11 cellular contexts compared by ENCODE assay signal in genomic region chr1:89608627-89609338, GRCh38. TPM values are rescaled to one million over a fixed set of nuclear protein-coding genes. Genes with fewer than 3 reads are reported as not detected.
A peak's percentile ranks its signal among the peaks of the same experiment; 100 is the strongest.
DNase-seq lines count a peak whose midpoint lies in the region; ATAC-seq, FAIRE-seq and TF ChIP-seq lines count a peak whose summit lies in the region.
"Had no signal": no experiment of that assay in that cellular context is flagged by ENCODE, and none has a peak within 500 bp of the region (broad histone marks: within the 10 kb centered on the region; RNA-seq: fewer than 3 reads in every experiment).

No MANE protein-coding gene starts in this region.

- H4K20me1 ChIP-seq in BLaER1 (no peaks in the 10 kb centered on the region), K562 (replicated peaks; ENCODE audit: control insufficient read depth, insufficient read depth, low read length) (no peaks in the 10 kb centered on the region)

- no peak for TF ChIP-seq POLR2A in K562 (conservative IDR thresholded peaks at IDR 0.05)

- H3K9me3 ChIP-seq in BLaER1: no peaks in the 10 kb centered on the region
- H3K9me3 ChIP-seq in K562 (replicated peaks; ENCODE audit: control insufficient read depth, insufficient read depth, low read depth, low read length): no peaks in the 10 kb centered on the region
- no peaks in the 10 kb centered on the region for H3K9me3 ChIP-seq in skeletal muscle tissue (ENCODE audit: control insufficient read depth in 3 of 3, low read length in 3 of 3)
- H3K9me3 ChIP-seq: ovary had no signal

- H3K27me3 ChIP-seq in BLaER1 (no peaks in the 10 kb centered on the region), K562 (ENCODE audit: control insufficient read depth in 2 of 2, insufficient read depth in 2 of 2, low read length in 2 of 2) (no peaks in the 10 kb centered on the region), skeletal muscle tissue (ENCODE audit: control insufficient read depth in 3 of 3, insufficient read depth in 3 of 3, low read length in 3 of 3) (no peaks in the 10 kb centered on the region)
- H3K27me3 ChIP-seq: ovary had no signal

- TF ChIP-seq EP300 in K562 (IDR thresholded peaks at IDR 0.05; ENCODE audit: low read length): no peak

- no peaks in the 10 kb centered on the region for H3K79me2 ChIP-seq in K562 (ENCODE audit: control insufficient read depth, insufficient read depth, low read length)

- peak overlapping the region; percentile 100 for H3K27ac Mint-ChIP-seq in activated CD4-positive, alpha-beta memory T cell treated with anti-CD3 and anti-CD28 coated beads for 36 hours
- H3K27ac Mint-ChIP-seq: brain had no signal

- H3K9ac ChIP-seq in BLaER1 (no peak overlapping the region), K562 (ENCODE audit: insufficient read depth in 1 of 2, low read depth in 2 of 2, low read length in 2 of 2) (no peak overlapping the region; a peak in 1 of 4 replicates), skeletal muscle tissue (ENCODE audit: low read depth in 1 of 3, low read length in 3 of 3) (no peak overlapping the region)

- intact Hi-C loops in activated CD4-positive, alpha-beta memory T cell treated with anti-CD3 and anti-CD28 coated beads for 36 hours (cut with micrococcal nuclease): loop anchor here (1.0 to 10.0 kb wide), 8 partner anchors 25 to 564 kb away; partner anchors contain the start of genes GBP2, GBP4, GBP5 and LRRC8C
- intact Hi-C loops in K562 (cut with micrococcal nuclease): no loop called here

- peaks cover 94% of the 10 kb centered on the region for H3K4me1 Mint-ChIP-seq in activated CD4-positive, alpha-beta memory T cell treated with anti-CD3 and anti-CD28 coated beads for 36 hours (ENCODE audit: low read depth)

- CTCF ChIA-PET in activated CD4-positive, alpha-beta memory T cell treated with anti-CD3 and anti-CD28 coated beads for 36 hours (lab: Charles Lee): interaction anchor here (0.8 to 5.3 kb wide), 17 partner anchors 8 to 173 kb away, joined by 3 to 35 read pairs (median 4); partner anchors contain the start of gene LRRC8C
- CTCF ChIA-PET in K562 (lab: Yijun Ruan, JAX; ENCODE audit: low intra/inter-chr PET ratio): no interaction called here

- no TSS peak for BruUV-seq in K562 (replicated peaks; lab: Mats Ljungman, UMichigan)

- 73% methylated on average over 19 of the region's 19 CpGs for WGBS in K562 (ENCODE audit: insufficient coverage, low coverage, missing lambda C conversion rate)

- H3K9me1 ChIP-seq in K562 (ENCODE audit: control insufficient read depth, insufficient read depth, low read length): no peaks in the 10 kb centered on the region

- H3K27me3 Mint-ChIP-seq in activated CD4-positive, alpha-beta memory T cell treated with anti-CD3 and anti-CD28 coated beads for 36 hours: no peaks in the 10 kb centered on the region
- H3K27me3 Mint-ChIP-seq: brain had no signal

- DNase-seq in activated CD4-positive, alpha-beta memory T cell treated with anti-CD3 and anti-CD28 coated beads for 36 hours: peak; percentile 84
- DNase-seq in K562 (ENCODE audit: extremely low read depth in 1 of 4, low spot score in 3 of 4) (no peak), NCI-H774 (lab: John Stamatoyannopoulos, UW) (no peak), DMS79 (lab: John Stamatoyannopoulos, UW) (no peak), NCI-H524 (lab: John Stamatoyannopoulos, UW) (no peak)
- DNase-seq: NCI-H1436, ovary had no signal

- TF ChIP-seq CTCF in K562 (IDR thresholded peaks at IDR 0.05 in 2 of 3, conservative IDR thresholded peaks at IDR 0.05 in 1 of 3; ENCODE audit: insufficient read depth in 2 of 3, low read depth in 1 of 3, low read length in 3 of 3): no peak

- H3K36me3 Mint-ChIP-seq in activated CD4-positive, alpha-beta memory T cell treated with anti-CD3 and anti-CD28 coated beads for 36 hours: peaks cover 14% of the 10 kb centered on the region
- H3K36me3 Mint-ChIP-seq: brain had no signal

- H3K4me1 ChIP-seq in BLaER1 (peaks cover 45% of the 10 kb centered on the region), K562 (replicated peaks in 1 of 2; ENCODE audit: control insufficient read depth in 2 of 2, insufficient read depth in 2 of 2, low read length in 2 of 2) (peaks cover 12 to 14% of the 10 kb centered on the region in 2 experiments), skeletal muscle tissue (ENCODE audit: control insufficient read depth in 3 of 3, insufficient read depth in 3 of 3, low read length in 3 of 3) (peaks cover 20 to 37% (median 21%) of the 10 kb centered on the region in 3 donors)

- in situ Hi-C loops in K562 (cut with MboI): no loop called here

- FAIRE-seq in K562 (lab: Jason Lieb, UNC): no peak

- H3K4me2 ChIP-seq in BLaER1 (peak overlapping the region; percentile 49; the same call in 1 of the 2 replicates), K562 (ENCODE audit: insufficient read depth, low read length) (no peak overlapping the region)

- H3K36me3 ChIP-seq in BLaER1: peaks cover 23% of the 10 kb centered on the region
- no peaks in the 10 kb centered on the region for H3K36me3 ChIP-seq in K562 (ENCODE audit: control insufficient read depth, insufficient read depth, low read length)
- H3K36me3 ChIP-seq in skeletal muscle tissue (ENCODE audit: control insufficient read depth in 3 of 3, insufficient read depth in 3 of 3, low read length in 3 of 3): no peaks in the 10 kb centered on the region
- H3K36me3 ChIP-seq: ovary had no signal

- TF ChIP-seq RAD21 in K562 (CRISPR knock-in tag; conservative IDR thresholded peaks at IDR 0.05 in 1 of 2, IDR thresholded peaks at IDR 0.05 in 1 of 2): no peak

- ATAC-seq in K562 (no peak), GM21737 (IDR thresholded peaks at IDR 0.05; ENCODE audit: unreplicated experiment) (no peak)

- no peak overlapping the region for H3K27ac ChIP-seq in BLaER1
- H3K27ac ChIP-seq in K562 (ENCODE audit: extremely low read depth, low read depth, low read length): no peak overlapping the region
- peak overlapping the region; percentile 40 for H3K27ac ChIP-seq in skeletal muscle tissue (ENCODE audit: low read depth, low read length)
- H3K27ac ChIP-seq: ovary had no signal

- POLR2A ChIA-PET in activated CD4-positive, alpha-beta memory T cell treated with anti-CD3 and anti-CD28 coated beads for 36 hours (lab: Charles Lee): interaction anchor here (0.7 to 10.5 kb wide), 20 partner anchors 9 to 234 kb away, joined by 3 to 225 read pairs (median 4); partner anchors contain the start of genes LRRC8B and LRRC8C
- POLR2A ChIA-PET in K562 (lab: Yijun Ruan, JAX): interaction anchor here (0.6 to 0.7 kb wide), 2 partner anchors 20 to 174 kb away, joined by 3 read pairs; no protein-coding TSS in a partner anchor

- no peak overlapping the region for H2AFZ ChIP-seq in K562 (ENCODE audit: low read depth, low read length)

- H3K4me3 ChIP-seq in BLaER1 (no peak overlapping the region), K562 (no peak overlapping the region), skeletal muscle tissue (ENCODE audit: low read length in 3 of 3) (no peak overlapping the region)
- H3K4me3 ChIP-seq: ovary had no signal

- H3K4me3 Mint-ChIP-seq in activated CD4-positive, alpha-beta memory T cell treated with anti-CD3 and anti-CD28 coated beads for 36 hours: peak overlapping the region; percentile 86
- H3K4me3 Mint-ChIP-seq: brain had no signal

- no peaks in the 10 kb centered on the region for H3K9me3 Mint-ChIP-seq in activated CD4-positive, alpha-beta memory T cell treated with anti-CD3 and anti-CD28 coated beads for 36 hours
- H3K9me3 Mint-ChIP-seq: brain had no signal

TF ChIP-seq in K562, 482 proteins besides CTCF, POLR2A, EP300 and RAD21:
- no peak for TF ChIP-seq TAF9B (IDR thresholded peaks at IDR 0.05; ENCODE audit: partially characterized antibody)
- TF ChIP-seq FOXJ2 (tag; IDR thresholded peaks at IDR 0.05): 0 out of 2 replicates have a peak, but pooled peaks have one; percentile 31

RNA-seq across cellular contexts. Expression of gene LRRC8C, which starts 24.1 kb away (rescaled TPM):
- 10 to 100 TPM; 36.4 to 40.4 TPM for total RNA-seq in activated CD4-positive, alpha-beta memory T cell treated with anti-CD3 and anti-CD28 coated beads for 36 hours
- total RNA-seq in K562 (2011; cell fraction: chromatin; rRNA removed; ENCODE audit: low replicate concordance): 10.5 and 20.3 TPM in 2 replicates
- 9.2 and 9.7 TPM in 2 replicates for total RNA-seq in K562 (2011; cell fraction: nucleolus; rRNA removed)
- 16.8 and 27.9 TPM in 2 replicates for total RNA-seq in K562 (2011; cell fraction: nucleoplasm; rRNA removed)
- total RNA-seq in K562 (2014; rRNA removed) (3.3 and 3.7 TPM in 2 replicates), K562 (2014; rRNA removed; fragmentation: Illumina TruSeq; extraction: Trizol) (4.5 and 5.5 TPM in 2 replicates), K562 (2015; rRNA removed; fragmentation: Illumina TruSeq; extraction: Trizol) (5.2 TPM in 2 replicates), K562 (2021) (4.9 and 5.0 TPM in 2 replicates), skeletal muscle tissue (6.3 TPM)
- polyA plus RNA-seq in K562 (2011; rRNA removed) (12.5 and 14.7 TPM in 2 replicates), K562 (2014; fragmentation: Illumina TruSeq; extraction: Trizol) (4.5 and 5.3 TPM in 2 replicates), K562 (2014; fragmentation: Nextera tagmentation; extraction: Ambion mirVana) (1 to 10 TPM in 1 of 2 experiments, under 1 TPM in 1; 1.00 to 1.3 TPM), K562 (2014; rRNA removed) (3.0 and 3.2 TPM in 2 replicates)
- 4.0 and 9.3 TPM in 2 replicates for polyA plus RNA-seq in K562 (2011; cell fraction: cytosol; rRNA removed)
- 4.5 and 9.3 TPM in 2 replicates for polyA plus RNA-seq in K562 (2011; cell fraction: nucleus; rRNA removed)
- 4.2 and 4.9 TPM in 2 replicates for polyA plus RNA-seq in K562 (2012)
- polyA minus RNA-seq in K562 (2011; rRNA and poly(A)+ RNA removed): 17.7 and 29.5 TPM in 2 replicates
- polyA minus RNA-seq in K562 (2011; cell fraction: cytosol; rRNA and poly(A)+ RNA removed): 6.7 and 8.6 TPM in 2 replicates
- polyA minus RNA-seq in K562 (2011; cell fraction: nucleus; rRNA and poly(A)+ RNA removed): 4.0 and 11.3 TPM in 2 replicates
